Comparison of ENCODE assay signal across 13 cellular contexts in genomic region chr17:59327136-59327878, GRCh38. TPM values are rescaled to one million over a fixed set of nuclear protein-coding genes. Genes with fewer than 3 reads are reported as not detected.
DNase-seq lines count a peak whose midpoint lies in the region; ATAC-seq, FAIRE-seq and TF ChIP-seq lines count a peak whose summit lies in the region.
"Had no signal": no experiment of that assay in that cellular context is flagged by ENCODE, and none has a peak within 500 bp of the region (broad histone marks: within the 10 kb centered on the region; RNA-seq: fewer than 3 reads in every experiment).

No MANE protein-coding gene starts in this region.

- H3K4me3 ChIP-seq in thymus (ENCODE audit: low read length) (no peak overlapping the region), colonic mucosa (no peak overlapping the region)
- H3K4me3 ChIP-seq: SJSA1 had no signal

- H3K4me1 Mint-ChIP-seq in activated naive CD4-positive, alpha-beta T cell treated with anti-CD3 and anti-CD28 coated beads for 36 hours (ENCODE audit: low read depth): peaks cover 38% of the 10 kb centered on the region
- peaks cover 24% of the 10 kb centered on the region for H3K4me1 Mint-ChIP-seq in glutamatergic neuron (ENCODE audit: low read depth, unreplicated experiment)

- H3K4me1 ChIP-seq in thymus (ENCODE audit: control insufficient read depth, insufficient read depth, low read length) (no peaks in the 10 kb centered on the region), colonic mucosa (peaks cover 17% of the 10 kb centered on the region)

- no peak overlapping the region for H3K9ac ChIP-seq in colonic mucosa (ENCODE audit: low read depth in 2 of 2, low read length in 2 of 2)

- no peaks in the 10 kb centered on the region for H3K9me3 Mint-ChIP-seq in activated naive CD4-positive, alpha-beta T cell treated with anti-CD3 and anti-CD28 coated beads for 36 hours
- no peaks in the 10 kb centered on the region for H3K9me3 Mint-ChIP-seq in activated naive CD4-positive, alpha-beta T cell treated with anti-CD3 and anti-CD28 coated beads, Interleukin-2, amount 50 U/mL, for 72 hours
- peaks cover 2% of the 10 kb centered on the region for H3K9me3 Mint-ChIP-seq in glutamatergic neuron (ENCODE audit: unreplicated experiment)

- no peak for ATAC-seq in activated naive CD4-positive, alpha-beta T cell treated with anti-CD3 and anti-CD28 coated beads, Interleukin-2, amount 50 U/mL, for 72 hours
- no peak for ATAC-seq in SK-N-SH treated with all-trans-retinoic acid at 6 μM for 48 hours
- ATAC-seq: stimulated activated naive CD8-positive, alpha-beta T cell treated with anti-CD3 and anti-CD28 coated beads, Interleukin-15, Interleukin-2, amounts not matched to agents 100 U/mL and 50 U/mL, for 24 hours had no signal

- H3K9me3 ChIP-seq in thymus (ENCODE audit: control insufficient read depth) (no peaks in the 10 kb centered on the region), colonic mucosa (no peaks in the 10 kb centered on the region)
- H3K9me3 ChIP-seq: SJSA1 had no signal

- no peak for FAIRE-seq in GM19239 (lab: Jason Lieb, UNC)
- FAIRE-seq: small intestine had no signal

- TF ChIP-seq CTCF in glutamatergic neuron (IDR thresholded peaks at IDR 0.05; ENCODE audit: partially characterized antibody, unreplicated experiment): no peak
- no peak for TF ChIP-seq CTCF in colonic mucosa (IDR thresholded peaks at IDR 0.05)

- H3K27me3 ChIP-seq in thymus (ENCODE audit: control insufficient read depth, insufficient read depth) (no peaks in the 10 kb centered on the region), colonic mucosa (no peaks in the 10 kb centered on the region)
- H3K27me3 ChIP-seq: SJSA1 had no signal

- WGBS in thymus: 94% methylated on average over 4 of the region's 4 CpGs

- H3K4me3 Mint-ChIP-seq in activated naive CD4-positive, alpha-beta T cell treated with anti-CD3 and anti-CD28 coated beads for 36 hours: no peak overlapping the region
- no peak overlapping the region for H3K4me3 Mint-ChIP-seq in glutamatergic neuron (ENCODE audit: unreplicated experiment)

- CTCF ChIA-PET in activated naive CD4-positive, alpha-beta T cell treated with anti-CD3 and anti-CD28 coated beads for 36 hours (lab: Charles Lee): interaction anchor here (0.9 to 4.3 kb wide), 5 partner anchors 16 to 172 kb away, joined by 3 to 23 read pairs (median 3); partner anchors contain the start of gene GDPD1

- no peak for DNase-seq in activated naive CD4-positive, alpha-beta T cell treated with anti-CD3 and anti-CD28 coated beads for 36 hours
- DNase-seq in activated naive CD4-positive, alpha-beta T cell treated with anti-CD3 and anti-CD28 coated beads, Interleukin-2, amount 50 U/mL, for 72 hours (ENCODE audit: low spot score in 2 of 2): no peak
- DNase-seq in glutamatergic neuron (no peak), colonic mucosa (no peak), cortex of kidney (lab: John Stamatoyannopoulos, UW) (no peak), GM19239 (ENCODE audit: insufficient read length, low spot score) (no peak)
- DNase-seq: effector CD4-positive, alpha-beta T cell; mammary epithelial cell; stimulated activated naive CD8-positive, alpha-beta T cell treated with anti-CD3 and anti-CD28 coated beads, Interleukin-15, Interleukin-2, amounts not matched to agents 100 U/mL and 50 U/mL, for 24 hours had no signal

- H3K27ac ChIP-seq in thymus (ENCODE audit: low read depth): peak overlapping the region; percentile 49
- H3K27ac ChIP-seq in colonic mucosa: no peak overlapping the region
- H3K27ac ChIP-seq: SJSA1 had no signal

- H3K36me3 ChIP-seq in thymus (ENCODE audit: control insufficient read depth, insufficient read depth): no peaks in the 10 kb centered on the region
- H3K36me3 ChIP-seq in colonic mucosa: no peaks in the 10 kb centered on the region

- H3K27ac Mint-ChIP-seq in activated naive CD4-positive, alpha-beta T cell treated with anti-CD3 and anti-CD28 coated beads for 36 hours: peak overlapping the region; percentile 50
- H3K27ac Mint-ChIP-seq in activated naive CD4-positive, alpha-beta T cell treated with anti-CD3 and anti-CD28 coated beads, Interleukin-2, amount 50 U/mL, for 72 hours: peak overlapping the region in 1 of 2 donors; percentile 40
- H3K27ac Mint-ChIP-seq in glutamatergic neuron (ENCODE audit: unreplicated experiment): peak overlapping the region; percentile 78

- no peaks in the 10 kb centered on the region for H3K27me3 Mint-ChIP-seq in activated naive CD4-positive, alpha-beta T cell treated with anti-CD3 and anti-CD28 coated beads for 36 hours (ENCODE audit: low read depth)
- peaks cover 5% of the 10 kb centered on the region for H3K27me3 Mint-ChIP-seq in glutamatergic neuron (ENCODE audit: unreplicated experiment)

- intact Hi-C loops in activated naive CD4-positive, alpha-beta T cell treated with anti-CD3 and anti-CD28 coated beads for 36 hours (cut with micrococcal nuclease): loop anchor here (5.0 kb wide), 1 partner anchor 105 kb away; the partner anchor contains the start of gene GDPD1
- intact Hi-C loops in colonic mucosa (cut with DNase I): loop anchor here (5.0 kb wide), 1 partner anchor 115 kb away; no protein-coding TSS in a partner anchor

- H3K36me3 Mint-ChIP-seq in activated naive CD4-positive, alpha-beta T cell treated with anti-CD3 and anti-CD28 coated beads for 36 hours (ENCODE audit: low read depth): no peaks in the 10 kb centered on the region
- H3K36me3 Mint-ChIP-seq in activated naive CD4-positive, alpha-beta T cell treated with anti-CD3 and anti-CD28 coated beads, Interleukin-2, amount 50 U/mL, for 72 hours: no peaks in the 10 kb centered on the region
- no peaks in the 10 kb centered on the region for H3K36me3 Mint-ChIP-seq in glutamatergic neuron (ENCODE audit: unreplicated experiment)

TF ChIP-seq in SK-N-SH treated with all-trans-retinoic acid at 6 μM for 48 hours, 23 proteins besides CTCF, POLR2A, EP300 and RAD21 (continues in another document):
- 0 out of 2 replicates have a peak, but pooled peaks have one; percentile 28 for TF ChIP-seq ZNF8 (CRISPR knock-in tag; IDR thresholded peaks at IDR 0.05)
- no peak for TF ChIP-seq TSHZ2 (CRISPR knock-in tag; IDR thresholded peaks at IDR 0.05)
- TF ChIP-seq ZFP3 (CRISPR knock-in tag; IDR thresholded peaks at IDR 0.05): no peak
- no peak for TF ChIP-seq ZFP30 (CRISPR knock-in tag; IDR thresholded peaks at IDR 0.05)
- TF ChIP-seq, protein P1, sequence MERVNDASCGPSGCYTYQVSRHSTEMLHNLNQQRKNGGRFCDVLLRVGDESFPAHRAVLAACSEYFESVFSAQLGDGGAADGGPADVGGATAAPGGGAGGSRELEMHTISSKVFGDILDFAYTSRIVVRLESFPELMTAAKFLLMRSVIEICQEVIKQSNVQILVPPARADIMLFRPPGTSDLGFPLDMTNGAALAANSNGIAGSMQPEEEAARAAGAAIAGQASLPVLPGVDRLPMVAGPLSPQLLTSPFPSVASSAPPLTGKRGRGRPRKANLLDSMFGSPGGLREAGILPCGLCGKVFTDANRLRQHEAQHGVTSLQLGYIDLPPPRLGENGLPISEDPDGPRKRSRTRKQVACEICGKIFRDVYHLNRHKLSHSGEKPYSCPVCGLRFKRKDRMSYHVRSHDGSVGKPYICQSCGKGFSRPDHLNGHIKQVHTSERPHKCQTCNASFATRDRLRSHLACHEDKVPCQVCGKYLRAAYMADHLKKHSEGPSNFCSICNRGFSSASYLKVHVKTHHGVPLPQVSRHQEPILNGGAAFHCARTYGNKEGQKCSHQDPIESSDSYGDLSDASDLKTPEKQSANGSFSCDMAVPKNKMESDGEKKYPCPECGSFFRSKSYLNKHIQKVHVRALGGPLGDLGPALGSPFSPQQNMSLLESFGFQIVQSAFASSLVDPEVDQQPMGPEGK (CRISPR knock-in tag; IDR thresholded peaks at IDR 0.05; ENCODE audit: borderline replicate concordance): no peak
- TF ChIP-seq TCF4 (CRISPR knock-in tag; IDR thresholded peaks at IDR 0.05; ENCODE audit: borderline replicate concordance): peak; percentile 70; the same call in 1 of the 2 replicates
- no peak for TF ChIP-seq RARB (CRISPR knock-in tag; IDR thresholded peaks at IDR 0.05)
- TF ChIP-seq ISL1 (CRISPR knock-in tag; IDR thresholded peaks at IDR 0.05): peak; percentile 47; the same call in 1 of the 2 replicates
- TF ChIP-seq ZNF70 (CRISPR knock-in tag; IDR thresholded peaks at IDR 0.05): no peak
- TF ChIP-seq TOX (CRISPR knock-in tag; IDR thresholded peaks at IDR 0.05; ENCODE audit: borderline replicate concordance): no peak
- TF ChIP-seq PPARA (CRISPR knock-in tag; IDR thresholded peaks at IDR 0.05; ENCODE audit: borderline replicate concordance): no peak

RNA-seq across cellular contexts. Expression of gene YPEL2, which starts 4.1 kb away (rescaled TPM):
- total RNA-seq in activated naive CD4-positive, alpha-beta T cell treated with anti-CD3 and anti-CD28 coated beads for 36 hours: 1 to 10 TPM; 4.3 to 4.4 TPM
- 1 to 10 TPM; 6.6 to 7.0 TPM for total RNA-seq in activated naive CD4-positive, alpha-beta T cell treated with anti-CD3 and anti-CD28 coated beads, Interleukin-2, amount 50 U/mL, for 72 hours
- total RNA-seq in glutamatergic neuron (ENCODE audit: unreplicated experiment) (20.8 TPM), colonic mucosa (10 to 100 TPM; 17.2 to 25.7 TPM)
- polyA plus RNA-seq in thymus: 10.6 TPM
